ENCODE assay signal across 13 cellular contexts in the genomic region with DNA sequence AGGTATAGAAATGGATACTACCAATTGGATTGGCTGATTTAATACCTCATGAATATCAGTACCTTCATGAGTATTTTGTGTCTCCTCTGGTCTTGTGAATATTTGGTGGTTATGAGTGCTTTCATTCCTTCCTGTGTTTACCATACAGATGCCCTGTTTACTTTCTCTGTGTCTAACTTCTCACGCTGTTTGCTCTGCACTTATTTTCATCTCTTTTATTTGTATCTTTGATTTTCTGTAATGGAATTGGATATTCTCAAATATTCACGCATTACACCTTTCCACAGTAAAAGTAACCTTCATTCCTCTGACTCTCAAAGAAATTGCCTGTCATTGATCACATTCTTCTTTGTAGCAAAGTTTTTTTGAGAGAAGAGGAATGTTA. TPM values are rescaled to one million over a fixed set of nuclear protein-coding genes. Genes with fewer than 3 reads are reported as not detected.
DNase-seq lines count a peak whose midpoint lies in the region; ATAC-seq and TF ChIP-seq lines count a peak whose summit lies in the region.
"Had no signal": no experiment of that assay in that cellular context is flagged by ENCODE, and none has a peak within 500 bp of the region (broad histone marks: within the 10 kb centered on the region; RNA-seq: fewer than 3 reads in every experiment).

No MANE protein-coding gene starts in this region.

- ATAC-seq in T-helper 17 cell (no peak), GM19467 (IDR thresholded peaks at IDR 0.05; ENCODE audit: unreplicated experiment) (no peak)

- POLR2A ChIA-PET in GM10248 (lab: Yijun Ruan, JAX) = interaction anchor here (1.0 kb wide), 1 partner anchor 16 kb away, joined by 3 read pairs; no protein-coding TSS in a partner anchor

- no peaks in the 10 kb centered on the region for H3K36me3 ChIP-seq in liver (ENCODE audit: control insufficient read depth in 4 of 4, insufficient read depth in 3 of 4, low read depth in 1 of 4, low read length in 3 of 4)
- H3K36me3 ChIP-seq in subcutaneous abdominal adipose tissue (ENCODE audit: control insufficient read depth in 5 of 5, insufficient read depth in 5 of 5, low read length in 5 of 5) = peaks cover 0 to 2% (median 0%) of the 10 kb centered on the region in 5 donors

- H3K27ac Mint-ChIP-seq in T-helper 17 cell = peak overlapping the region; percentile 32

- peak; percentile 30 for DNase-seq in NCI-H748 (lab: John Stamatoyannopoulos, UW; ENCODE audit: unreplicated experiment)
- DNase-seq in NCI-H748 treated with DMSO at 0.1 percent for 48 hours (lab: John Stamatoyannopoulos, UW) = no peak
- no peak for DNase-seq in T-helper 17 cell
- DNase-seq in GM10248 (ENCODE audit: extremely low spot score) = no peak
- no peak for DNase-seq in MV-4-11 (lab: John Stamatoyannopoulos, UW)
- DNase-seq: activated CD8-positive, alpha-beta memory T cell treated with anti-CD3 and anti-CD28 coated beads for 24 hours; activated naive CD4-positive, alpha-beta T cell treated with anti-CD3 and anti-CD28 coated beads, Interleukin-2, amount 50 U/mL, for 16 hours; effector CD4-positive, alpha-beta T cell; MM.1S; T1000 had no signal

- H3K27me3 Mint-ChIP-seq in T-helper 17 cell = no peaks in the 10 kb centered on the region

- H3K27ac ChIP-seq in liver (ENCODE audit: low read depth in 1 of 2, low read length in 2 of 2) (peak overlapping the region; percentile 47 to 61), subcutaneous abdominal adipose tissue (ENCODE audit: low read depth, low read length) (peak overlapping the region; percentile 84)

- H3K36me3 Mint-ChIP-seq in T-helper 17 cell (ENCODE audit: low read depth) = peaks cover 7% of the 10 kb centered on the region

- H3K9me3 ChIP-seq in T-helper 17 cell (ENCODE audit: control insufficient read depth, low read length, poor library complexity, severe bottlenecking) (no peaks in the 10 kb centered on the region), liver (ENCODE audit: control insufficient read depth in 4 of 4, low read length in 3 of 4) (no peaks in the 10 kb centered on the region), subcutaneous abdominal adipose tissue (ENCODE audit: control insufficient read depth in 5 of 5, low read length in 5 of 5) (no peaks in the 10 kb centered on the region)

- TF ChIP-seq CTCF in liver (IDR thresholded peaks at IDR 0.05; ENCODE audit: low read depth, low read length, missing input control) (no peak), GM10248 (IDR thresholded peaks at IDR 0.05; ENCODE audit: control extremely low read depth, extremely low read depth, low read depth, missing control alignments) (no peak)

- H3K4me1 ChIP-seq in liver (ENCODE audit: control insufficient read depth in 4 of 4, insufficient read depth in 4 of 4, low read length in 3 of 4) (peaks cover 23 to 39% (median 32%) of the 10 kb centered on the region in 4 donors), subcutaneous abdominal adipose tissue (ENCODE audit: control insufficient read depth in 5 of 5, insufficient read depth in 5 of 5, low read length in 5 of 5) (peaks cover 6 to 66% (median 49%) of the 10 kb centered on the region in 5 donors)

- H3K4me3 Mint-ChIP-seq in T-helper 17 cell = no peak overlapping the region

- WGBS in liver = 16% methylated on average over 2 of the region's 2 CpGs

- peak overlapping the region; percentile 57 to 78 (median 62) for H3K4me3 ChIP-seq in liver (ENCODE audit: low read depth in 1 of 3, low read length in 3 of 3)
- peak overlapping the region in 4 of 5 donors; percentile 4 to 48 (median 34) for H3K4me3 ChIP-seq in subcutaneous abdominal adipose tissue (ENCODE audit: low read depth in 1 of 5, low read length in 5 of 5)

- H3K27me3 ChIP-seq in liver (ENCODE audit: control insufficient read depth in 4 of 4, insufficient read depth in 4 of 4, low read length in 3 of 4) (no peaks in the 10 kb centered on the region), subcutaneous abdominal adipose tissue (ENCODE audit: control insufficient read depth in 5 of 5, insufficient read depth in 4 of 5, low read length in 5 of 5) (no peaks in the 10 kb centered on the region)

- peaks cover 55% of the 10 kb centered on the region for H3K4me1 Mint-ChIP-seq in T-helper 17 cell

- H3K9ac ChIP-seq in liver (ENCODE audit: low read depth in 1 of 2, low read length in 2 of 2) = peak overlapping the region; percentile 23 to 65
- H3K9ac ChIP-seq in subcutaneous abdominal adipose tissue (ENCODE audit: low read length in 5 of 5) = peak overlapping the region in 4 of 5 donors; percentile 20 to 44 (median 24)

- CTCF ChIA-PET in GM10248 (lab: Yijun Ruan, JAX) = interaction anchor here (1.3 kb wide), 1 partner anchor 11 kb away, joined by 6 read pairs; no protein-coding TSS in a partner anchor

- no peak for TF ChIP-seq RAD21 in liver (IDR thresholded peaks at IDR 0.05)

TF ChIP-seq in liver, 16 proteins besides CTCF, POLR2A, EP300 and RAD21:
- TF ChIP-seq EGR1 (IDR thresholded peaks at IDR 0.05; ENCODE audit: low read depth in 2 of 2) (no peak), RXRA (IDR thresholded peaks at IDR 0.05) (no peak), SP1 (IDR thresholded peaks at IDR 0.05) (no peak), REST (IDR thresholded peaks at IDR 0.05) (no peak), GABPA (IDR thresholded peaks at IDR 0.05 in 1 of 2, conservative IDR thresholded peaks at IDR 0.05 in 1 of 2) (no peak), YY1 (IDR thresholded peaks at IDR 0.05) (no peak), NR2F2 (IDR thresholded peaks at IDR 0.05) (no peak), TAF1 (conservative IDR thresholded peaks at IDR 0.05) (no peak), FOXA2 (IDR thresholded peaks at IDR 0.05) (no peak), FOXA1 (IDR thresholded peaks at IDR 0.05) (no peak), HNF4G (IDR thresholded peaks at IDR 0.05) (no peak), MAX (IDR thresholded peaks at IDR 0.05) (no peak), JUND (IDR thresholded peaks at IDR 0.05) (no peak), HNF4A (conservative IDR thresholded peaks at IDR 0.05) (no peak), ZBTB33 (IDR thresholded peaks at IDR 0.05) (no peak)
- TF ChIP-seq, protein P1, sequence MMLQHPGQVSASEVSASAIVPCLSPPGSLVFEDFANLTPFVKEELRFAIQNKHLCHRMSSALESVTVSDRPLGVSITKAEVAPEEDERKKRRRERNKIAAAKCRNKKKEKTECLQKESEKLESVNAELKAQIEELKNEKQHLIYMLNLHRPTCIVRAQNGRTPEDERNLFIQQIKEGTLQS (IDR thresholded peaks at IDR 0.05) = no peak

RNA-seq across cellular contexts. Expression of gene CNST, which starts 16.8 kb away (rescaled TPM):
- total RNA-seq in T-helper 17 cell = 10 to 100 TPM; 70.8 to 94.0 TPM
- total RNA-seq in liver = 10 to 100 TPM; 12.7 to 36.3 TPM
- polyA plus RNA-seq in liver = 10 to 100 TPM in 1 of 2 donors, 1 to 10 TPM in 1; 6.1 to 11.6 TPM

RNA-seq across cellular contexts. Expression of gene TFB2M, which starts 17.0 kb away (rescaled TPM):
- total RNA-seq in T-helper 17 cell (10 to 100 TPM in 1 of 2 donors, 1 to 10 TPM in 1; 6.7 to 10.2 TPM), liver (10 to 100 TPM; 15.0 to 26.4 TPM)
- polyA plus RNA-seq in liver = 10 to 100 TPM; 21.9 to 25.2 TPM
